ENCODE assay signal across 1 cellular context in the genomic region with DNA sequence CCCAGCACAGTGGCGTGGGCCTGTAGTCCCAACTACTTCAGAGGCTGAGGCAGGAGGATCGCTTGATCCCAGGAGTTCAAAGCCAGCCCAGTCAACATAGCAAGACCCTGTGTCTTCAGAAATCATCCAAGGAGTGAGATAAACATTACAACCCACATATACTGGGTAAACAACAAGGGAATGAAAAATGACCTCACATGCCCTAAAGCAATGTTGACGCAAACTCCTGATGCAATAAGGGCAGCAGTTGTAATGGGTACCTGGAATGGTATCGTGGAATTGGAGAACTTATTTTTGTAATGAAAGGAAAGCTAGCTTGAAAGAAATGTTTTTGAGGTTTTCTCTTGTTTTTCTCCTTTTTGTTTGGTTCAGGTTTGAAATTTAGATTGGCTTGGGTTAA.
TF ChIP-seq lines count a peak whose summit lies in the region.

No MANE protein-coding gene starts in this region.

TF ChIP-seq in HEK293, 187 proteins besides CTCF, POLR2A, EP300 and RAD21 (continued from another document and continues in another):
- TF ChIP-seq, protein P1, sequence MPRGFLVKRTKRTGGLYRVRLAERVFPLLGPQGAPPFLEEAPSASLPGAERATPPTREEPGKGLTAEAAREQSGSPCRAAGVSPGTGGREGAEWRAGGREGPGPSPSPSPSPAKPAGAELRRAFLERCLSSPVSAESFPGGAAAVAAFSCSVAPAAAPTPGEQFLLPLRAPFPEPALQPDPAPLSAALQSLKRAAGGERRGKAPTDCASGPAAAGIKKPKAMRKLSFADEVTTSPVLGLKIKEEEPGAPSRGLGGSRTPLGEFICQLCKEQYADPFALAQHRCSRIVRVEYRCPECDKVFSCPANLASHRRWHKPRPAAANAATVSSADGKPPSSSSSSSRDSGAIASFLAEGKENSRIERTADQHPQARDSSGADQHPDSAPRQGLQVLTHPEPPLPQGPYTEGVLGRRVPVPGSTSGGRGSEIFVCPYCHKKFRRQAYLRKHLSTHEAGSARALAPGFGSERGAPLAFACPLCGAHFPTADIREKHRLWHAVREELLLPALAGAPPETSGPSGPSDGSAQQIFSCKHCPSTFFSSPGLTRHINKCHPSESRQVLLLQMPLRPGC (tag by site-specific recombination; IDR thresholded peaks at IDR 0.05) = no peak
- TF ChIP-seq ZBTB48 (tag by site-specific recombination; IDR thresholded peaks at IDR 0.05) = 0 out of 2 replicates have a peak, but pooled peaks have one; percentile 53
- TF ChIP-seq ZBTB21 (tag by site-specific recombination; IDR thresholded peaks at IDR 0.05) = peak; percentile 99
- no peak for TF ChIP-seq HOXC10 (CRISPR knock-in tag; IDR thresholded peaks at IDR 0.05)
- TF ChIP-seq ZNF280D (tag by site-specific recombination; IDR thresholded peaks at IDR 0.05) = 0 out of 2 replicates have a peak, but pooled peaks have one; percentile 73
- TF ChIP-seq ZNF658 (tag by site-specific recombination; IDR thresholded peaks at IDR 0.05) = no peak
- no peak for TF ChIP-seq ZNF23 (tag by site-specific recombination; IDR thresholded peaks at IDR 0.05; ENCODE audit: borderline replicate concordance)
- no peak for TF ChIP-seq ZNF391 (tag by site-specific recombination; IDR thresholded peaks at IDR 0.05; ENCODE audit: borderline replicate concordance, low read depth)
- peak; percentile 26; the same call in 1 of the 2 replicates for TF ChIP-seq ZSCAN4 (tag by site-specific recombination; IDR thresholded peaks at IDR 0.05)
- TF ChIP-seq ZNF239 (tag by site-specific recombination; IDR thresholded peaks at IDR 0.05) = no peak
- peak; percentile 86 for TF ChIP-seq ZNF324 (tag by site-specific recombination; IDR thresholded peaks at IDR 0.05)
- TF ChIP-seq RBAK (tag by site-specific recombination; IDR thresholded peaks at IDR 0.05) = peak; percentile 44; the same call in 1 of the 2 replicates
- TF ChIP-seq ZNF157 (tag by site-specific recombination; IDR thresholded peaks at IDR 0.05) = peak; percentile 38; the same call in 1 of the 2 replicates
- 0 out of 2 replicates have a peak, but pooled peaks have one; percentile 35 for TF ChIP-seq ZNF580 (tag by site-specific recombination; IDR thresholded peaks at IDR 0.05)
- TF ChIP-seq ZNF555 (tag by site-specific recombination; conservative IDR thresholded peaks at IDR 0.05) = no peak
- TF ChIP-seq ZNF518A (tag by site-specific recombination; conservative IDR thresholded peaks at IDR 0.05; ENCODE audit: low read depth) = peak; percentile 86
- 0 out of 2 replicates have a peak, but pooled peaks have one; percentile 13 for TF ChIP-seq ZNF707 (tag by site-specific recombination; IDR thresholded peaks at IDR 0.05)
- TF ChIP-seq ZSCAN18 (tag by site-specific recombination; IDR thresholded peaks at IDR 0.05) = 0 out of 2 replicates have a peak, but pooled peaks have one; percentile 45
- TF ChIP-seq ZNF404 (tag by site-specific recombination; IDR thresholded peaks at IDR 0.05) = peak; percentile 49; the same call in 1 of the 2 replicates
- 0 out of 2 replicates have a peak, but pooled peaks have one; percentile 58 for TF ChIP-seq ZNF302 (tag by site-specific recombination; IDR thresholded peaks at IDR 0.05; ENCODE audit: low read depth)
- TF ChIP-seq ZNF654 (tag by site-specific recombination; IDR thresholded peaks at IDR 0.05; ENCODE audit: low read depth) = no peak
- 0 out of 2 replicates have a peak, but pooled peaks have one; percentile 28 for TF ChIP-seq ZNF416 (tag by site-specific recombination; IDR thresholded peaks at IDR 0.05)
- TF ChIP-seq ZNF292 (tag by site-specific recombination; IDR thresholded peaks at IDR 0.05; ENCODE audit: borderline replicate concordance, low read depth) = no peak
- TF ChIP-seq GLI4 (tag by site-specific recombination; IDR thresholded peaks at IDR 0.05) = no peak
- no peak for TF ChIP-seq ZNF585B (tag by site-specific recombination; IDR thresholded peaks at IDR 0.05)
- TF ChIP-seq KLF16 (tag by site-specific recombination; IDR thresholded peaks at IDR 0.05) = peak; percentile 66
- TF ChIP-seq AEBP2 (tag by site-specific recombination; IDR thresholded peaks at IDR 0.05; ENCODE audit: borderline replicate concordance) = no peak
- no peak for TF ChIP-seq ZNF596 (tag by site-specific recombination; IDR thresholded peaks at IDR 0.05)
- TF ChIP-seq, protein P2, sequence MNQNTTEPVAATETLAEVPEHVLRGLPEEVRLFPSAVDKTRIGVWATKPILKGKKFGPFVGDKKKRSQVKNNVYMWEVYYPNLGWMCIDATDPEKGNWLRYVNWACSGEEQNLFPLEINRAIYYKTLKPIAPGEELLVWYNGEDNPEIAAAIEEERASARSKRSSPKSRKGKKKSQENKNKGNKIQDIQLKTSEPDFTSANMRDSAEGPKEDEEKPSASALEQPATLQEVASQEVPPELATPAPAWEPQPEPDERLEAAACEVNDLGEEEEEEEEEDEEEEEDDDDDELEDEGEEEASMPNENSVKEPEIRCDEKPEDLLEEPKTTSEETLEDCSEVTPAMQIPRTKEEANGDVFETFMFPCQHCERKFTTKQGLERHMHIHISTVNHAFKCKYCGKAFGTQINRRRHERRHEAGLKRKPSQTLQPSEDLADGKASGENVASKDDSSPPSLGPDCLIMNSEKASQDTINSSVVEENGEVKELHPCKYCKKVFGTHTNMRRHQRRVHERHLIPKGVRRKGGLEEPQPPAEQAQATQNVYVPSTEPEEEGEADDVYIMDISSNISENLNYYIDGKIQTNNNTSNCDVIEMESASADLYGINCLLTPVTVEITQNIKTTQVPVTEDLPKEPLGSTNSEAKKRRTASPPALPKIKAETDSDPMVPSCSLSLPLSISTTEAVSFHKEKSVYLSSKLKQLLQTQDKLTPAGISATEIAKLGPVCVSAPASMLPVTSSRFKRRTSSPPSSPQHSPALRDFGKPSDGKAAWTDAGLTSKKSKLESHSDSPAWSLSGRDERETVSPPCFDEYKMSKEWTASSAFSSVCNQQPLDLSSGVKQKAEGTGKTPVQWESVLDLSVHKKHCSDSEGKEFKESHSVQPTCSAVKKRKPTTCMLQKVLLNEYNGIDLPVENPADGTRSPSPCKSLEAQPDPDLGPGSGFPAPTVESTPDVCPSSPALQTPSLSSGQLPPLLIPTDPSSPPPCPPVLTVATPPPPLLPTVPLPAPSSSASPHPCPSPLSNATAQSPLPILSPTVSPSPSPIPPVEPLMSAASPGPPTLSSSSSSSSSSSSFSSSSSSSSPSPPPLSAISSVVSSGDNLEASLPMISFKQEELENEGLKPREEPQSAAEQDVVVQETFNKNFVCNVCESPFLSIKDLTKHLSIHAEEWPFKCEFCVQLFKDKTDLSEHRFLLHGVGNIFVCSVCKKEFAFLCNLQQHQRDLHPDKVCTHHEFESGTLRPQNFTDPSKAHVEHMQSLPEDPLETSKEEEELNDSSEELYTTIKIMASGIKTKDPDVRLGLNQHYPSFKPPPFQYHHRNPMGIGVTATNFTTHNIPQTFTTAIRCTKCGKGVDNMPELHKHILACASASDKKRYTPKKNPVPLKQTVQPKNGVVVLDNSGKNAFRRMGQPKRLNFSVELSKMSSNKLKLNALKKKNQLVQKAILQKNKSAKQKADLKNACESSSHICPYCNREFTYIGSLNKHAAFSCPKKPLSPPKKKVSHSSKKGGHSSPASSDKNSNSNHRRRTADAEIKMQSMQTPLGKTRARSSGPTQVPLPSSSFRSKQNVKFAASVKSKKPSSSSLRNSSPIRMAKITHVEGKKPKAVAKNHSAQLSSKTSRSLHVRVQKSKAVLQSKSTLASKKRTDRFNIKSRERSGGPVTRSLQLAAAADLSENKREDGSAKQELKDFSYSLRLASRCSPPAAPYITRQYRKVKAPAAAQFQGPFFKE (tag by site-specific recombination; IDR thresholded peaks at IDR 0.05; ENCODE audit: borderline replicate concordance) = no peak
- TF ChIP-seq ZNF132 (tag by site-specific recombination; IDR thresholded peaks at IDR 0.05; ENCODE audit: borderline replicate concordance) = peak; percentile 73; the same call in 1 of the 2 replicates
- peak; percentile 91 for TF ChIP-seq ZNF211 (tag by site-specific recombination; IDR thresholded peaks at IDR 0.05; ENCODE audit: low read depth)
- no peak for TF ChIP-seq ZNF747 (tag by site-specific recombination; IDR thresholded peaks at IDR 0.05)
- TF ChIP-seq ZNF24 (tag by site-specific recombination; IDR thresholded peaks at IDR 0.05) = peak; percentile 85
